Comparison of ENCODE assay signal across 18 cellular contexts in genomic region chr1:211843507-211844298, GRCh38. TPM values are rescaled to one million over a fixed set of nuclear protein-coding genes. Genes with fewer than 3 reads are reported as not detected.
DNase-seq lines count a peak whose midpoint lies in the region; ATAC-seq and TF ChIP-seq lines count a peak whose summit lies in the region.
"Had no signal": no experiment of that assay in that cellular context is flagged by ENCODE, and none has a peak within 500 bp of the region (broad histone marks: within the 10 kb centered on the region; RNA-seq: fewer than 3 reads in every experiment).

No MANE protein-coding gene starts in this region.

- no peak overlapping the region for H4K8ac ChIP-seq in mesendoderm (ENCODE audit: low read depth, low read length)

- H3K9me3 ChIP-seq in mammary epithelial cell (replicated peaks; ENCODE audit: insufficient read depth, low read length) (no peaks in the 10 kb centered on the region), KOPT-K1 (ENCODE audit: insufficient read depth, low read length, poor library complexity, severe bottlenecking) (no peaks in the 10 kb centered on the region), heart left ventricle (no peaks in the 10 kb centered on the region)
- H3K9me3 ChIP-seq: HAP-1, suprapubic skin had no signal

- no peak overlapping the region for H2BK120ac ChIP-seq in mesendoderm (ENCODE audit: low read depth, low read length)

- no peak for ATAC-seq in stimulated activated naive B cell treated with anti-CD40 and anti-IgM and Interleukin-4, amounts not matched to agents 10 μg/mL and 1 μg/mL and 100 μg/mL, for 72 hours (replicated peaks)
- ATAC-seq in heart left ventricle: no peak
- ATAC-seq: Right ventricle myocardium inferior had no signal

- in situ Hi-C loops in mammary epithelial cell (cut with MboI; ENCODE audit: low sequenced_read_pairs in 2 of 2): no loop called here

- BruUV-seq in mammary epithelial cell (replicated peaks; lab: Mats Ljungman, UMichigan) (no TSS peak), MCF 10A (replicated peaks; lab: Mats Ljungman, UMichigan) (no TSS peak)

- DNase-seq in mammary epithelial cell (no peak), MCF 10A (ENCODE audit: unreplicated experiment) (no peak), mesendoderm (no peak), heart left ventricle (no peak), NCI-H446 (lab: John Stamatoyannopoulos, UW) (no peak)
- no peak for DNase-seq in activated naive CD8-positive, alpha-beta T cell treated with anti-CD3 and anti-CD28 coated beads for 36 hours
- DNase-seq in stimulated activated naive B cell treated with anti-CD40 and anti-IgM and Interleukin-4, amounts not matched to agents 10 μg/mL and 1 μg/mL and 100 μg/mL, for 72 hours: no peak
- DNase-seq: activated CD4-positive, alpha-beta T cell treated with anti-CD3 and anti-CD28 coated beads for 4 hours; activated T-cell treated with anti-CD3 and anti-CD28 coated beads, Interleukin-2, amount 50 U/mL, for 1 hour; NCI-H1105 treated with DMSO at 0.1 percent for 48 hours; NCI-H2171; NCI-H82; stimulated activated CD4-positive, alpha-beta T cell treated with anti-CD3 and anti-CD28 coated beads, Interleukin-4, amount 100 ng/mL, for 1 hour had no signal

- peaks cover 10% of the 10 kb centered on the region for H3K4me1 Mint-ChIP-seq in MCF 10A (ENCODE audit: insufficient read depth, unreplicated experiment)
- H3K4me1 Mint-ChIP-seq in activated naive CD8-positive, alpha-beta T cell treated with anti-CD3 and anti-CD28 coated beads for 36 hours: peaks cover 22% of the 10 kb centered on the region
- H3K4me1 Mint-ChIP-seq in stimulated activated naive B cell treated with anti-CD40 and anti-IgM and Interleukin-4, amounts not matched to agents 10 μg/mL and 1 μg/mL and 100 μg/mL, for 72 hours: peaks cover 7 to 10% of the 10 kb centered on the region in 2 donors

- no peak overlapping the region for H3K27ac Mint-ChIP-seq in MCF 10A (ENCODE audit: low read depth, unreplicated experiment)
- peak overlapping the region; percentile 70 for H3K27ac Mint-ChIP-seq in activated naive CD8-positive, alpha-beta T cell treated with anti-CD3 and anti-CD28 coated beads for 36 hours
- H3K27ac Mint-ChIP-seq in stimulated activated naive B cell treated with anti-CD40 and anti-IgM and Interleukin-4, amounts not matched to agents 10 μg/mL and 1 μg/mL and 100 μg/mL, for 72 hours: peak overlapping the region; percentile 44

- CTCF ChIA-PET in mammary epithelial cell (lab: Charles Lee; ENCODE audit: low non-redundant PET) (no interaction called here), MCF 10A (lab: Yijun Ruan, JAX) (interaction anchor here (0.6 to 7.3 kb wide), 11 partner anchors 9 to 1954 kb away, joined by 3 to 37 read pairs (median 4); no protein-coding TSS in a partner anchor)

- no peaks in the 10 kb centered on the region for H4K20me1 ChIP-seq in mammary epithelial cell (ENCODE audit: insufficient read depth, low read length)

- no peak overlapping the region for H3K4me2 ChIP-seq in mammary epithelial cell (ENCODE audit: insufficient read depth, low read depth, low read length)
- no peak overlapping the region for H3K4me2 ChIP-seq in mesendoderm (ENCODE audit: low read length)

- intact Hi-C loops in mammary epithelial cell (cut with micrococcal nuclease) (no loop called here), MCF 10A (cut with micrococcal nuclease) (no loop called here), heart left ventricle (cut with DNase I) (no loop called here)

- H3K36me3 ChIP-seq in mammary epithelial cell (ENCODE audit: insufficient read depth, low read length) (no peaks in the 10 kb centered on the region), KOPT-K1 (ENCODE audit: insufficient read depth, low read length) (no peaks in the 10 kb centered on the region), mesendoderm (ENCODE audit: control insufficient read depth, insufficient read depth, low read length) (no peaks in the 10 kb centered on the region), heart left ventricle (no peaks in the 10 kb centered on the region)
- H3K36me3 ChIP-seq: HAP-1, suprapubic skin had no signal

- no peaks in the 10 kb centered on the region for H3K4me1 ChIP-seq in mammary epithelial cell (ENCODE audit: insufficient read depth, low read length)
- H3K4me1 ChIP-seq in mesendoderm (ENCODE audit: control insufficient read depth, low read depth, low read length): no peaks in the 10 kb centered on the region
- peaks cover 0 to 13% (median 0%) of the 10 kb centered on the region in 12 donors for H3K4me1 ChIP-seq in heart left ventricle
- H3K4me1 ChIP-seq: parathyroid adenoma, suprapubic skin had no signal

- H3K27me3 Mint-ChIP-seq in MCF 10A (ENCODE audit: insufficient read depth, unreplicated experiment): no peaks in the 10 kb centered on the region
- no peaks in the 10 kb centered on the region for H3K27me3 Mint-ChIP-seq in activated naive CD8-positive, alpha-beta T cell treated with anti-CD3 and anti-CD28 coated beads for 36 hours
- no peaks in the 10 kb centered on the region for H3K27me3 Mint-ChIP-seq in stimulated activated naive B cell treated with anti-CD40 and anti-IgM and Interleukin-4, amounts not matched to agents 10 μg/mL and 1 μg/mL and 100 μg/mL, for 72 hours

- H3K56ac ChIP-seq in mesendoderm (ENCODE audit: low read length): no peak overlapping the region

- H3K9me3 Mint-ChIP-seq in MCF 10A (ENCODE audit: unreplicated experiment): no peaks in the 10 kb centered on the region
- no peaks in the 10 kb centered on the region for H3K9me3 Mint-ChIP-seq in activated naive CD8-positive, alpha-beta T cell treated with anti-CD3 and anti-CD28 coated beads for 36 hours
- peaks cover 0 to 2% of the 10 kb centered on the region in 2 donors for H3K9me3 Mint-ChIP-seq in stimulated activated naive B cell treated with anti-CD40 and anti-IgM and Interleukin-4, amounts not matched to agents 10 μg/mL and 1 μg/mL and 100 μg/mL, for 72 hours

- no peaks in the 10 kb centered on the region for H3K79me1 ChIP-seq in mesendoderm (ENCODE audit: low read length)

- H3K4me3 Mint-ChIP-seq in MCF 10A (ENCODE audit: unreplicated experiment): no peak overlapping the region
- no peak overlapping the region for H3K4me3 Mint-ChIP-seq in activated naive CD8-positive, alpha-beta T cell treated with anti-CD3 and anti-CD28 coated beads for 36 hours
- H3K4me3 Mint-ChIP-seq in stimulated activated naive B cell treated with anti-CD40 and anti-IgM and Interleukin-4, amounts not matched to agents 10 μg/mL and 1 μg/mL and 100 μg/mL, for 72 hours: no peak overlapping the region

- no peak overlapping the region for H2BK5ac ChIP-seq in mesendoderm (ENCODE audit: low read length)

- WGBS in mammary epithelial cell (ENCODE audit: low coverage, missing lambda C conversion rate): 86% methylated on average over 7 of the region's 7 CpGs
- no CpG with 5 or more reads among the region's 7 CpGs for WGBS in mesendoderm (ENCODE audit: extremely low coverage, insufficient coverage, low lambda C conversion rate)
- WGBS in heart left ventricle, 4 donors: 80 to 87% (median 86%) methylated on average over 7 of the region's 7 CpGs

- H3K79me2 ChIP-seq in mammary epithelial cell (ENCODE audit: insufficient read depth, low read length) (no peaks in the 10 kb centered on the region), mesendoderm (ENCODE audit: control insufficient read depth, insufficient read depth, low read length) (no peaks in the 10 kb centered on the region)
- H3K79me2 ChIP-seq: parathyroid adenoma had no signal

- H2AK5ac ChIP-seq in mesendoderm (ENCODE audit: low read length): no peak overlapping the region

- no peak for TF ChIP-seq POLR2A in heart left ventricle (IDR thresholded peaks at IDR 0.05)

- H3K9ac ChIP-seq in mammary epithelial cell (ENCODE audit: insufficient read depth, low read length) (no peak overlapping the region), mesendoderm (ENCODE audit: low read length) (no peak overlapping the region)
- H3K9ac ChIP-seq: parathyroid adenoma had no signal

- H2AFZ ChIP-seq in mammary epithelial cell (ENCODE audit: low read depth, low read length): peak overlapping the region; percentile 56

- H3K4ac ChIP-seq in mesendoderm (ENCODE audit: low read depth, low read length): no peak overlapping the region

- no peak overlapping the region for H2BK15ac ChIP-seq in mesendoderm (replicated peaks; ENCODE audit: low read depth)

- H3K27me3 ChIP-seq in mammary epithelial cell (ENCODE audit: insufficient read depth, low read length) (no peaks in the 10 kb centered on the region), mesendoderm (ENCODE audit: insufficient read depth, low read length, poor library complexity) (no peaks in the 10 kb centered on the region), heart left ventricle (no peaks in the 10 kb centered on the region)
- H3K27me3 ChIP-seq: suprapubic skin had no signal

- POLR2A ChIA-PET in MCF 10A (lab: Yijun Ruan, JAX): interaction anchor here (0.9 to 1.7 kb wide), 4 partner anchors 9 to 145 kb away, joined by 3 to 6 read pairs (median 4); no protein-coding TSS in a partner anchor

- dilution Hi-C loops in mammary epithelial cell (cut with HindIII; ENCODE audit: low sequenced_read_pairs): no loop called here

- H3K27ac ChIP-seq in mammary epithelial cell (ENCODE audit: insufficient read depth, low read depth, low read length) (no peak overlapping the region), KOPT-K1 (ENCODE audit: low read depth, low read length, poor library complexity, severe bottlenecking) (peak overlapping the region; percentile 49), mesendoderm (ENCODE audit: low read depth, low read length) (no peak overlapping the region), heart left ventricle (no peak overlapping the region)
- H3K27ac ChIP-seq: parathyroid adenoma, suprapubic skin had no signal

- H4K5ac ChIP-seq in mesendoderm (ENCODE audit: low read length): no peak overlapping the region

- no peak for TF ChIP-seq CTCF in mammary epithelial cell (conservative IDR thresholded peaks at IDR 0.05 in 1 of 2, IDR thresholded peaks at IDR 0.05 in 1 of 2; ENCODE audit: extremely low read depth in 1 of 2, insufficient read depth in 1 of 2, low read depth in 1 of 2, low read length in 2 of 2)
- TF ChIP-seq CTCF in MCF 10A (IDR thresholded peaks at IDR 0.05; ENCODE audit: unreplicated experiment): no peak
- no peak for TF ChIP-seq CTCF in heart left ventricle (IDR thresholded peaks at IDR 0.05)

- no peaks in the 10 kb centered on the region for H3K36me3 Mint-ChIP-seq in MCF 10A (ENCODE audit: insufficient read depth, unreplicated experiment)
- H3K36me3 Mint-ChIP-seq in activated naive CD8-positive, alpha-beta T cell treated with anti-CD3 and anti-CD28 coated beads for 36 hours: no peaks in the 10 kb centered on the region
- H3K36me3 Mint-ChIP-seq in stimulated activated naive B cell treated with anti-CD40 and anti-IgM and Interleukin-4, amounts not matched to agents 10 μg/mL and 1 μg/mL and 100 μg/mL, for 72 hours: no peaks in the 10 kb centered on the region

- no peak overlapping the region for H3K18ac ChIP-seq in mesendoderm (ENCODE audit: low read length)

- no peak overlapping the region for H3K23ac ChIP-seq in mesendoderm (ENCODE audit: low read length)

- no peak overlapping the region for H3K4me3 ChIP-seq in mammary epithelial cell (replicated peaks in 1 of 3; ENCODE audit: insufficient read depth in 1 of 3, low read depth in 2 of 3, low read length in 3 of 3)
- H3K4me3 ChIP-seq in mesendoderm (ENCODE audit: low read length): no peak overlapping the region
- no peak overlapping the region for H3K4me3 ChIP-seq in heart left ventricle
- H3K4me3 ChIP-seq: HAP-1, suprapubic skin had no signal

RNA-seq across cellular contexts. Expression of gene LPGAT1, which starts 13.1 kb away (rescaled TPM):
- total RNA-seq in mammary epithelial cell (10 to 100 TPM; 42.0 to 44.5 TPM), MCF 10A (2022) (76.2 and 82.4 TPM in 2 replicates), heart left ventricle (10 to 100 TPM; 19.0 to 40.0 (median 30.9) TPM)
- polyA plus RNA-seq in mammary epithelial cell (8.3 TPM), heart left ventricle (10 to 100 TPM in 1 of 2 donors, 1 to 10 TPM in 1; 5.6 to 11.7 TPM)
- polyA minus RNA-seq in mammary epithelial cell: 27.8 TPM
- total RNA-seq in activated naive CD8-positive, alpha-beta T cell treated with anti-CD3 and anti-CD28 coated beads for 36 hours: 10 to 100 TPM; 18.1 to 22.1 TPM
- polyA plus RNA-seq in mesendoderm (2013, experiment 1 of 2): 4.2 TPM
- polyA plus RNA-seq in mesendoderm (2013, experiment 2 of 2): 4.8 TPM
